9 cellular contexts compared by ENCODE assay signal in the genomic region with DNA sequence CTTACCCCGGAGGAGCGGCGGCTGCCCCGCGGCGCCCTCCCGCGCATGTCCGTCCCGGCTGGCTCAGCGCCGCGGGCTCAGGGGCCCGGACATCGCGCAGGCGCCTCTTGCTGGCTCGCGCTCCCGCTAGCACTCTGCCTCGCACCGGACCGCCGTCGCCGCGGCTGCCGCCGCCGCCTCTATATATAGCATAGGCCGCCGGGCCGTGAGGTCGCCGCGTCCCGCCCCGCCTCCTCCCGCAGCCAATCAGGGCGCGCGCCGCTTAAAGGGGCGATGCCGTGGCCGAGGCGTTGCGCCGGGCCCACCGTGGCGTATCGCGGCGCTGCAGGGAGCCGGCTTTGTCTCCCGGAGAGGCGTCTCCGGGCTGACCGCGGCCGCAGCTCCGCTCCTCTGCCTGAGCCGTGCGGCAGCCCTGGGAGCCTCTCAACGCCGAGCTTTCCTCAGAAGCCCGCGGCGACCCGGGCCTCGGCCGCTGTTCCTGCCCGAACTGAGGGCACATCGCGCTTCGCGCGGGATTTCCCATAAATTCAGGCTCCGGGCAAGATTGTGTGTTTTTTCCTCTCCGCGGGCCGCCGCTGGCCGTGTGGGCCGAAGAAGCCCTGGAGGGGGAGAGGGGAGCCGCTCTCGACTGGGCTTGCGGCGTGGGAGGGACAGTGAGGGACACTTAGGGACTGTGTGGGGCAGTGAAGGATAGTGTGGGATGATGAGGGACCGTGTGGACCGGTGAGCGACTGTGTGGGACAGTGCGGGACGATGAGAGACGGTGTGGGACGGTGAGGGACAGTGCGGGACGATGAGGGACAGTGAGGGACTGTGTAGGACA. TPM values are rescaled to one million over a fixed set of nuclear protein-coding genes. Genes with fewer than 3 reads are reported as not detected.
DNase-seq lines count a peak whose midpoint lies in the region; ATAC-seq and FAIRE-seq lines count a peak whose summit lies in the region.
"Had no signal": no experiment of that assay in that cellular context is flagged by ENCODE, and none has a peak within 500 bp of the region (broad histone marks: within the 10 kb centered on the region; RNA-seq: fewer than 3 reads in every experiment).

A gene with protein sequence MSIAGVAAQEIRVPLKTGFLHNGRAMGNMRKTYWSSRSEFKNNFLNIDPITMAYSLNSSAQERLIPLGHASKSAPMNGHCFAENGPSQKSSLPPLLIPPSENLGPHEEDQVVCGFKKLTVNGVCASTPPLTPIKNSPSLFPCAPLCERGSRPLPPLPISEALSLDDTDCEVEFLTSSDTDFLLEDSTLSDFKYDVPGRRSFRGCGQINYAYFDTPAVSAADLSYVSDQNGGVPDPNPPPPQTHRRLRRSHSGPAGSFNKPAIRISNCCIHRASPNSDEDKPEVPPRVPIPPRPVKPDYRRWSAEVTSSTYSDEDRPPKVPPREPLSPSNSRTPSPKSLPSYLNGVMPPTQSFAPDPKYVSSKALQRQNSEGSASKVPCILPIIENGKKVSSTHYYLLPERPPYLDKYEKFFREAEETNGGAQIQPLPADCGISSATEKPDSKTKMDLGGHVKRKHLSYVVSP (minus strand): TSS at position 157 of the 823 bp plus-strand sequence. CDS start 10,690 bp downstream, outside the sequence.

- DNase-seq in Caki2 (ENCODE audit: low read depth) (peak; percentile 95), SJCRH30 (peak; percentile 96 to 98), frontal cortex (ENCODE audit: low spot score in 2 of 2) (peak; percentile 94 to 97)
- peak; percentile 58 for DNase-seq in Jurkat, Clone E6-1 (ENCODE audit: low read depth, low spot score)
- DNase-seq in activated naive CD4-positive, alpha-beta T cell treated with anti-CD3 and anti-CD28 coated beads, Interleukin-2, amount 50 U/mL, for 16 hours, result peak; percentile 89

- H3K36me3 ChIP-seq in SJCRH30 (peaks cover 38% of the 10 kb centered on the region), neuron (ENCODE audit: insufficient read depth, low read length) (no peaks in the 10 kb centered on the region), stomach smooth muscle (ENCODE audit: control insufficient read depth in 2 of 2, insufficient read depth in 2 of 2, low read length in 2 of 2) (no peaks in the 10 kb centered on the region)

- FAIRE-seq in frontal cortex (lab: Jason Lieb, UNC), result no peak
- FAIRE-seq: islet of Langerhans had no signal

- H3K9ac ChIP-seq in stomach smooth muscle (ENCODE audit: low read length in 2 of 2), result peak within 1 kb of the TSS; percentile 94 to 99

- H3K27ac ChIP-seq in SJCRH30 (peak within 1 kb of the TSS; percentile 99), stomach smooth muscle (ENCODE audit: low read length) (peak within 1 kb of the TSS; percentile 98)

- in situ Hi-C loops in Caki2 (cut with HindIII; ENCODE audit: low pct_unique_long_range_greater_than_20kb, low sequenced_read_pairs), result no loop called here

- peaks cover 43% of the 10 kb centered on the region for H3K4me1 ChIP-seq in SJCRH30
- H3K4me1 ChIP-seq in neuron (ENCODE audit: insufficient read depth, low read length), result peaks cover 34% of the 10 kb centered on the region
- H3K4me1 ChIP-seq in stomach smooth muscle (ENCODE audit: control insufficient read depth, insufficient read depth, low read length), result peaks cover 19% of the 10 kb centered on the region

- H3K9me3 ChIP-seq in SJCRH30 (replicated peaks) (no peaks in the 10 kb centered on the region), neuron (ENCODE audit: low read length) (no peaks in the 10 kb centered on the region), stomach smooth muscle (ENCODE audit: control insufficient read depth in 2 of 2, low read length in 2 of 2) (no peaks in the 10 kb centered on the region)

- ATAC-seq in GM21526 (IDR thresholded peaks at IDR 0.05; ENCODE audit: low FRiP score, unreplicated experiment), result peak; percentile 88

- H3K4me3 ChIP-seq in Jurkat, Clone E6-1 (ENCODE audit: low read length), result peak within 1 kb of the TSS; percentile 15; the same call in 1 of the 2 replicates
- H3K4me3 ChIP-seq in SJCRH30, result peak within 1 kb of the TSS; percentile 88
- H3K4me3 ChIP-seq in neuron (ENCODE audit: low read length), result peak within 1 kb of the TSS; percentile 94
- peak within 1 kb of the TSS; percentile 83 to 94 for H3K4me3 ChIP-seq in stomach smooth muscle (ENCODE audit: low read length in 2 of 2)

- no peaks in the 10 kb centered on the region for H3K27me3 ChIP-seq in SJCRH30
- no peaks in the 10 kb centered on the region for H3K27me3 ChIP-seq in neuron (ENCODE audit: insufficient read depth, low read length)
- no peaks in the 10 kb centered on the region for H3K27me3 ChIP-seq in stomach smooth muscle (ENCODE audit: control insufficient read depth in 1 of 2, insufficient read depth in 2 of 2, low read length in 2 of 2)

- H2AFZ ChIP-seq in neuron (ENCODE audit: low read depth, low read length), result peak within 1 kb of the TSS; percentile 55

RNA-seq across cellular contexts. Expression of the gene that starts here (rescaled TPM):
- total RNA-seq in Caki2 (2014; rRNA removed; shearing (Covaris generic); ENCODE audit: low replicate concordance), result 31.9 and 45.3 TPM in 2 replicates
- polyA plus RNA-seq in Jurkat, Clone E6-1 (2012; ENCODE audit: insufficient read depth, insufficient read length), result 4.2 TPM
- 197 and 220 TPM in 2 replicates for total RNA-seq in SJCRH30 (2014; rRNA removed; shearing (Covaris generic))
- 20.4 TPM for total RNA-seq in frontal cortex

Comparison
In these comparisons a context has a peak if more than half of its experiments do, and no peak if none do; other contexts are left out.
1. Peak in every context shown above with its lines: DNase-seq, ATAC-seq, H3K4me3 ChIP-seq and H3K27ac ChIP-seq.
2. H3K4me3 ChIP-seq: peak in every context shown above with its lines; median percentile 94 in neuron; 88 in stomach smooth muscle; 88 in SJCRH30; 15 in Jurkat, Clone E6-1.